Comparison of ENCODE assay signal across 8 cellular contexts in genomic region chr7:98283887-98284222, GRCh38. TPM values are rescaled to one million over a fixed set of nuclear protein-coding genes. Genes with fewer than 3 reads are reported as not detected.
DNase-seq lines count a peak whose midpoint lies in the region; ATAC-seq and TF ChIP-seq lines count a peak whose summit lies in the region.

No MANE protein-coding gene starts in this region.

- H3K9ac ChIP-seq in mucosa of rectum (ENCODE audit: low read depth in 1 of 2, low read length in 2 of 2) = peak overlapping the region; percentile 63 to 88

- H3K27ac ChIP-seq in mucosa of rectum (ENCODE audit: low read depth in 2 of 2, low read length in 2 of 2) (peak overlapping the region; percentile 94 to 95), testis (peak overlapping the region; percentile 94 to 97)

- peak overlapping the region; percentile 83 for H3K4me3 Mint-ChIP-seq in activated T-cell treated with anti-CD3 and anti-CD28 coated beads, Interleukin-2, amount 50 U/mL, for 24 hours
- peak overlapping the region; percentile 85 for H3K4me3 Mint-ChIP-seq in chondrocyte (ENCODE audit: unreplicated experiment)

- H3K27me3 Mint-ChIP-seq in activated T-cell treated with anti-CD3 and anti-CD28 coated beads, Interleukin-2, amount 50 U/mL, for 24 hours = no peaks in the 10 kb centered on the region
- H3K27me3 Mint-ChIP-seq in chondrocyte (ENCODE audit: low read depth) = no peaks in the 10 kb centered on the region

- intact Hi-C loops in testis (cut with DNase I; ENCODE audit: low total_unique reads) = no loop called here

- H3K27me3 ChIP-seq in mucosa of rectum (ENCODE audit: control insufficient read depth in 2 of 2, insufficient read depth in 2 of 2, low read length in 2 of 2) (no peaks in the 10 kb centered on the region), testis (no peaks in the 10 kb centered on the region)

- no peak for ATAC-seq in GM21529 (IDR thresholded peaks at IDR 0.05; ENCODE audit: unreplicated experiment)

- peaks cover 0 to 4% of the 10 kb centered on the region in 2 donors for H3K36me3 ChIP-seq in mucosa of rectum (ENCODE audit: control insufficient read depth in 2 of 2, insufficient read depth in 2 of 2, low read length in 2 of 2)
- no peaks in the 10 kb centered on the region for H3K36me3 ChIP-seq in testis (ENCODE audit: low read depth, missing control alignments)

- H3K27ac Mint-ChIP-seq in activated T-cell treated with anti-CD3 and anti-CD28 coated beads, Interleukin-2, amount 50 U/mL, for 24 hours = peak overlapping the region; percentile 8
- peak overlapping the region; percentile 95 for H3K27ac Mint-ChIP-seq in chondrocyte (ENCODE audit: unreplicated experiment)

- no peaks in the 10 kb centered on the region for H3K9me3 ChIP-seq in mucosa of rectum (ENCODE audit: control insufficient read depth in 2 of 2, low read length in 2 of 2)
- H3K9me3 ChIP-seq in testis = no peaks in the 10 kb centered on the region

- peaks cover 40% of the 10 kb centered on the region for H3K4me1 Mint-ChIP-seq in activated T-cell treated with anti-CD3 and anti-CD28 coated beads, Interleukin-2, amount 50 U/mL, for 24 hours (ENCODE audit: low read depth)
- peaks cover 54% of the 10 kb centered on the region for H3K4me1 Mint-ChIP-seq in chondrocyte (ENCODE audit: low read depth)

- in situ Hi-C loops in ACHN (cut with HindIII; ENCODE audit: low pct_ligation_motif_present, low pct_unique_long_range_greater_than_20kb, low sequenced_read_pairs) = loop anchor here (25.0 kb wide), 1 partner anchor 103 kb away; no protein-coding TSS in a partner anchor

- peaks cover 60 to 73% of the 10 kb centered on the region in 2 donors for H3K4me1 ChIP-seq in mucosa of rectum (ENCODE audit: control insufficient read depth in 2 of 2, insufficient read depth in 2 of 2, low read length in 2 of 2)
- H3K4me1 ChIP-seq in testis = peaks cover 53% of the 10 kb centered on the region

- H3K9me3 Mint-ChIP-seq in activated T-cell treated with anti-CD3 and anti-CD28 coated beads, Interleukin-2, amount 50 U/mL, for 24 hours = no peaks in the 10 kb centered on the region
- no peaks in the 10 kb centered on the region for H3K9me3 Mint-ChIP-seq in chondrocyte (ENCODE audit: low read depth)

- peak overlapping the region; percentile 79 to 86 for H3K4me3 ChIP-seq in mucosa of rectum (ENCODE audit: low read length in 2 of 2)
- H3K4me3 ChIP-seq in testis = peak overlapping the region in 1 of 2 donors; percentile 100

- TF ChIP-seq POLR2A in testis (IDR thresholded peaks at IDR 0.05) = no peak

- no peak for DNase-seq in activated T-cell treated with anti-CD3 and anti-CD28 coated beads, Interleukin-2, amount 50 U/mL, for 24 hours
- DNase-seq in activated T-cell treated with anti-CD3 and anti-CD28 coated beads, Interleukin-2, amount 50 U/mL, for 48 hours = no peak
- DNase-seq in chondrocyte (ENCODE audit: low spot score) (peak; percentile 92), testis (no peak), cerebellum (ENCODE audit: low spot score) (no peak), ACHN (no peak)

- no peak for TF ChIP-seq CTCF in chondrocyte (IDR thresholded peaks at IDR 0.05)
- TF ChIP-seq CTCF in testis (IDR thresholded peaks at IDR 0.05) = no peak

- WGBS in testis, 2 donors = 76 to 80% methylated on average over 4 to 8 of the region's 8 CpGs

- peaks cover 34% of the 10 kb centered on the region for H3K36me3 Mint-ChIP-seq in activated T-cell treated with anti-CD3 and anti-CD28 coated beads, Interleukin-2, amount 50 U/mL, for 24 hours (ENCODE audit: low read depth)
- peaks cover 15% of the 10 kb centered on the region for H3K36me3 Mint-ChIP-seq in chondrocyte (ENCODE audit: low read depth)

RNA-seq across cellular contexts. Expression of gene BRI3, which starts 2.4 kb away (rescaled TPM):
- total RNA-seq in chondrocyte = 264 to 370 TPM (median 359 TPM) in 3 replicates
- 10 to 100 TPM; 61.1 to 76.3 TPM for total RNA-seq in testis
- polyA plus RNA-seq in testis (ENCODE audit: insufficient read depth, low read depth, low replicate concordance) = 167 TPM
- total RNA-seq in cerebellum = 19.1 TPM

RNA-seq across cellular contexts. Expression of gene TECPR1, which starts 31.8 kb away (rescaled TPM):
- total RNA-seq in chondrocyte = 27.3 to 33.8 TPM (median 32.0 TPM) in 3 replicates
- total RNA-seq in testis = 10 to 100 TPM; 18.5 to 24.6 TPM
- polyA plus RNA-seq in testis (ENCODE audit: insufficient read depth, low read depth, low replicate concordance) = 13.5 TPM
- 22.8 TPM for total RNA-seq in cerebellum
